Comparison of ENCODE assay signal across 1 cellular context in the genomic region with DNA sequence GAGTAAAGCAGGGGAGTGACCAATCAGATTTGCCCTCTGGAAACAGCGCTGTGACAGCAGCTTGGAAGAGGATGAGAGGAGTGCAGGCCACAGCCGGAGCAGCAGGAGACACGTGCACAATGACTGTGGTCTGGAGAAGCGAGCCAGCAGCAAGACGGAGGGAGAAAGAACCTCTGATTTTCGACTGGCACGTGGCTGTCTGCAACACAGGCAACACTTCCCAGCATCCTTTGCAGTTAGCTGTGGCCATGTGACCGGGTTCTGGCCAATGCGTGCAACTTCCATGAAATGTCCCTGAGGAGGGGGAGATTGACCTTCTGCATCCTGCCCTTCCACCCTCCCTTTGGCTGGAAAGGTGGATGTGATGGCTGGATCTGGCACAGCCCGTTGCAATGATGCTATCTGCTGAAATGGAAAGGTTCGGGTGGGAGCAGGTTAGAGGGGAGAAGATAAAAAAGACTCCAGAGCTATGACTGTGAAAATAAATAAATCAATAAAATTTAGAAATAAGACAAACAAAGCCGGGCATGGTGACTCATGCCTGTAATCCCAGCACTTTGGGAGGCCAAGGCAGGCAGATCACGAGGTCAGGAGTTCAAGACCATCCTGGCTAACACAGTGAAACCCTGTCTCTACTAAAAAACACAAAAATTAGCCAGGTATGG.
TF ChIP-seq lines count a peak whose summit lies in the region.

No MANE protein-coding gene starts in this region.

TF ChIP-seq in H1, 55 proteins besides CTCF, POLR2A, EP300 and RAD21:
- TF ChIP-seq PHF8 (conservative IDR thresholded peaks at IDR 0.05; ENCODE audit: low read depth, low read length) (no peak), CEBPB (IDR thresholded peaks at IDR 0.05; ENCODE audit: low read depth, low read length) (no peak), BCL11A (IDR thresholded peaks at IDR 0.05; ENCODE audit: low read depth in 2 of 2, low read length in 2 of 2) (no peak), CREB1 (IDR thresholded peaks at IDR 0.05) (no peak), SIRT6 (IDR thresholded peaks at IDR 0.05; ENCODE audit: low read length) (no peak)
- TF ChIP-seq, protein P1, sequence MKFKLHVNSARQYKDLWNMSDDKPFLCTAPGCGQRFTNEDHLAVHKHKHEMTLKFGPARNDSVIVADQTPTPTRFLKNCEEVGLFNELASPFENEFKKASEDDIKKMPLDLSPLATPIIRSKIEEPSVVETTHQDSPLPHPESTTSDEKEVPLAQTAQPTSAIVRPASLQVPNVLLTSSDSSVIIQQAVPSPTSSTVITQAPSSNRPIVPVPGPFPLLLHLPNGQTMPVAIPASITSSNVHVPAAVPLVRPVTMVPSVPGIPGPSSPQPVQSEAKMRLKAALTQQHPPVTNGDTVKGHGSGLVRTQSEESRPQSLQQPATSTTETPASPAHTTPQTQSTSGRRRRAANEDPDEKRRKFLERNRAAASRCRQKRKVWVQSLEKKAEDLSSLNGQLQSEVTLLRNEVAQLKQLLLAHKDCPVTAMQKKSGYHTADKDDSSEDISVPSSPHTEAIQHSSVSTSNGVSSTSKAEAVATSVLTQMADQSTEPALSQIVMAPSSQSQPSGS (IDR thresholded peaks at IDR 0.05; ENCODE audit: low read length), result no peak
- TF ChIP-seq, protein P2, sequence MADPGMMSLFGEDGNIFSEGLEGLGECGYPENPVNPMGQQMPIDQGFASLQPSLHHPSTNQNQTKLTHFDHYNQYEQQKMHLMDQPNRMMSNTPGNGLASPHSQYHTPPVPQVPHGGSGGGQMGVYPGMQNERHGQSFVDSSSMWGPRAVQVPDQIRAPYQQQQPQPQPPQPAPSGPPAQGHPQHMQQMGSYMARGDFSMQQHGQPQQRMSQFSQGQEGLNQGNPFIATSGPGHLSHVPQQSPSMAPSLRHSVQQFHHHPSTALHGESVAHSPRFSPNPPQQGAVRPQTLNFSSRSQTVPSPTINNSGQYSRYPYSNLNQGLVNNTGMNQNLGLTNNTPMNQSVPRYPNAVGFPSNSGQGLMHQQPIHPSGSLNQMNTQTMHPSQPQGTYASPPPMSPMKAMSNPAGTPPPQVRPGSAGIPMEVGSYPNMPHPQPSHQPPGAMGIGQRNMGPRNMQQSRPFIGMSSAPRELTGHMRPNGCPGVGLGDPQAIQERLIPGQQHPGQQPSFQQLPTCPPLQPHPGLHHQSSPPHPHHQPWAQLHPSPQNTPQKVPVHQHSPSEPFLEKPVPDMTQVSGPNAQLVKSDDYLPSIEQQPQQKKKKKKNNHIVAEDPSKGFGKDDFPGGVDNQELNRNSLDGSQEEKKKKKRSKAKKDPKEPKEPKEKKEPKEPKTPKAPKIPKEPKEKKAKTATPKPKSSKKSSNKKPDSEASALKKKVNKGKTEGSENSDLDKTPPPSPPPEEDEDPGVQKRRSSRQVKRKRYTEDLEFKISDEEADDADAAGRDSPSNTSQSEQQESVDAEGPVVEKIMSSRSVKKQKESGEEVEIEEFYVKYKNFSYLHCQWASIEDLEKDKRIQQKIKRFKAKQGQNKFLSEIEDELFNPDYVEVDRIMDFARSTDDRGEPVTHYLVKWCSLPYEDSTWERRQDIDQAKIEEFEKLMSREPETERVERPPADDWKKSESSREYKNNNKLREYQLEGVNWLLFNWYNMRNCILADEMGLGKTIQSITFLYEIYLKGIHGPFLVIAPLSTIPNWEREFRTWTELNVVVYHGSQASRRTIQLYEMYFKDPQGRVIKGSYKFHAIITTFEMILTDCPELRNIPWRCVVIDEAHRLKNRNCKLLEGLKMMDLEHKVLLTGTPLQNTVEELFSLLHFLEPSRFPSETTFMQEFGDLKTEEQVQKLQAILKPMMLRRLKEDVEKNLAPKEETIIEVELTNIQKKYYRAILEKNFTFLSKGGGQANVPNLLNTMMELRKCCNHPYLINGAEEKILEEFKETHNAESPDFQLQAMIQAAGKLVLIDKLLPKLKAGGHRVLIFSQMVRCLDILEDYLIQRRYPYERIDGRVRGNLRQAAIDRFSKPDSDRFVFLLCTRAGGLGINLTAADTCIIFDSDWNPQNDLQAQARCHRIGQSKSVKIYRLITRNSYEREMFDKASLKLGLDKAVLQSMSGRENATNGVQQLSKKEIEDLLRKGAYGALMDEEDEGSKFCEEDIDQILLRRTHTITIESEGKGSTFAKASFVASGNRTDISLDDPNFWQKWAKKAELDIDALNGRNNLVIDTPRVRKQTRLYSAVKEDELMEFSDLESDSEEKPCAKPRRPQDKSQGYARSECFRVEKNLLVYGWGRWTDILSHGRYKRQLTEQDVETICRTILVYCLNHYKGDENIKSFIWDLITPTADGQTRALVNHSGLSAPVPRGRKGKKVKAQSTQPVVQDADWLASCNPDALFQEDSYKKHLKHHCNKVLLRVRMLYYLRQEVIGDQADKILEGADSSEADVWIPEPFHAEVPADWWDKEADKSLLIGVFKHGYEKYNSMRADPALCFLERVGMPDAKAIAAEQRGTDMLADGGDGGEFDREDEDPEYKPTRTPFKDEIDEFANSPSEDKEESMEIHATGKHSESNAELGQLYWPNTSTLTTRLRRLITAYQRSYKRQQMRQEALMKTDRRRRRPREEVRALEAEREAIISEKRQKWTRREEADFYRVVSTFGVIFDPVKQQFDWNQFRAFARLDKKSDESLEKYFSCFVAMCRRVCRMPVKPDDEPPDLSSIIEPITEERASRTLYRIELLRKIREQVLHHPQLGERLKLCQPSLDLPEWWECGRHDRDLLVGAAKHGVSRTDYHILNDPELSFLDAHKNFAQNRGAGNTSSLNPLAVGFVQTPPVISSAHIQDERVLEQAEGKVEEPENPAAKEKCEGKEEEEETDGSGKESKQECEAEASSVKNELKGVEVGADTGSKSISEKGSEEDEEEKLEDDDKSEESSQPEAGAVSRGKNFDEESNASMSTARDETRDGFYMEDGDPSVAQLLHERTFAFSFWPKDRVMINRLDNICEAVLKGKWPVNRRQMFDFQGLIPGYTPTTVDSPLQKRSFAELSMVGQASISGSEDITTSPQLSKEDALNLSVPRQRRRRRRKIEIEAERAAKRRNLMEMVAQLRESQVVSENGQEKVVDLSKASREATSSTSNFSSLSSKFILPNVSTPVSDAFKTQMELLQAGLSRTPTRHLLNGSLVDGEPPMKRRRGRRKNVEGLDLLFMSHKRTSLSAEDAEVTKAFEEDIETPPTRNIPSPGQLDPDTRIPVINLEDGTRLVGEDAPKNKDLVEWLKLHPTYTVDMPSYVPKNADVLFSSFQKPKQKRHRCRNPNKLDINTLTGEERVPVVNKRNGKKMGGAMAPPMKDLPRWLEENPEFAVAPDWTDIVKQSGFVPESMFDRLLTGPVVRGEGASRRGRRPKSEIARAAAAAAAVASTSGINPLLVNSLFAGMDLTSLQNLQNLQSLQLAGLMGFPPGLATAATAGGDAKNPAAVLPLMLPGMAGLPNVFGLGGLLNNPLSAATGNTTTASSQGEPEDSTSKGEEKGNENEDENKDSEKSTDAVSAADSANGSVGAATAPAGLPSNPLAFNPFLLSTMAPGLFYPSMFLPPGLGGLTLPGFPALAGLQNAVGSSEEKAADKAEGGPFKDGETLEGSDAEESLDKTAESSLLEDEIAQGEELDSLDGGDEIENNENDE (IDR thresholded peaks at IDR 0.05; ENCODE audit: insufficient replicate concordance, low read length), result no peak
